ENCODE assay signal across 18 cellular contexts in the genomic region with DNA sequence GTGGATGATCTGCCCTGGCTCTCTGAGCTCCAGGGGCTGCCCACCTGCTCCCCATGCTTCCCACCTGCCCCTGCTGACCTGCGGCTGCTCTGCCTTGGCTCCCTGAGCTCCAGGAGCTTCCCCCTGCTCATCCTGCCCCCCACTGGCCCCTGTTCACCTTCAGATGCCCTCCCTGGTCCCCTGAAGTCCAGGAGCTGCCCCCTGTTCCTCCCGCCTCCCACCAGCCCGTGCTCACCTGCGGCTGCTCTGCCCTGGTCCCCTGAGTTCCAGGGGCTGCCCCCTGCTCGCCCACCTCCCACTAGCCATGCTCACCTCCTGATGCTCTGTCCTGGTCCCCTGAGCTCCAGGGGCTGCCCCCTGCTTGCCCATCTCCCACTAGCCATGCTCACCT.
DNase-seq lines count a peak whose midpoint lies in the region; ATAC-seq and TF ChIP-seq lines count a peak whose summit lies in the region.
"Had no signal": no experiment of that assay in that cellular context is flagged by ENCODE, and none has a peak within 500 bp of the region (broad histone marks: within the 10 kb centered on the region; RNA-seq: fewer than 3 reads in every experiment).

No MANE protein-coding gene starts in this region.

- peak overlapping the region in 4 of 8 donors; percentile 23 to 56 (median 28) for H3K4me3 ChIP-seq in spleen

- no peaks in the 10 kb centered on the region for H3K9me3 ChIP-seq in spleen
- H3K9me3 ChIP-seq: BE2C had no signal

- peak overlapping the region in 6 of 8 donors; percentile 3 to 64 (median 32) for H3K27ac ChIP-seq in spleen

- H3K36me3 ChIP-seq in spleen: no peaks in the 10 kb centered on the region
- H3K36me3 ChIP-seq: BE2C had no signal

- no peaks in the 10 kb centered on the region for H3K27me3 ChIP-seq in spleen (replicated peaks in 1 of 7)
- H3K27me3 ChIP-seq: BE2C had no signal

- H3K4me3 Mint-ChIP-seq in activated T-helper 2 cell treated with anti-CD3 and anti-CD28 coated beads, Interferon-gamma antibody, Interleukin-2, Interleukin-4, amounts not matched to agents 10 μg/mL and 5 μg/mL and 100 μg/mL, durations not matched to agents 14 hours and 24 hours and 36 hours (ENCODE audit: low read depth): no peak overlapping the region
- H3K4me3 Mint-ChIP-seq in chondrocyte (ENCODE audit: unreplicated experiment): no peak overlapping the region
- H3K4me3 Mint-ChIP-seq: CD4-positive, CD25-positive, alpha-beta regulatory T cell had no signal

- DNase-seq in Right ventricle myocardium superior (peak; percentile 22), left ventricle myocardium superior (no peak), islet precursor cell (peak; percentile 23), spleen (peak; percentile 50), left colon (no peak), chondrocyte (ENCODE audit: low spot score) (no peak)
- no peak for DNase-seq in activated T-helper 2 cell treated with anti-CD3 and anti-CD28 coated beads, Interferon-gamma antibody, Interleukin-2, Interleukin-4, amounts not matched to agents 10 μg/mL and 5 μg/mL and 100 μg/mL, durations not matched to agents 14 hours and 24 hours and 36 hours (ENCODE audit: low spot score)
- DNase-seq: BE2C; CD4-positive, CD25-positive, alpha-beta regulatory T cell; COR-L47; DMS79; Kasumi-1; NCI-H1694; NCI-H2081 treated with DMSO at 0.1 percent for 48 hours; NCI-H2171 treated with DMSO at 0.1 percent for 48 hours; NCI-H446 treated with DMSO at 0.1 percent for 48 hours; NCI-H526 treated with DMSO at 0.1 percent for 48 hours; SHP77 had no signal

- intact Hi-C loops in Right ventricle myocardium superior (cut with DNase I) (no loop called here), left ventricle myocardium superior (cut with micrococcal nuclease) (no loop called here), spleen (cut with DNase I; ENCODE audit: low total_unique reads) (no loop called here), left colon (cut with DNase I, micrococcal nuclease) (no loop called here)
- intact Hi-C loops in activated T-helper 2 cell treated with anti-CD3 and anti-CD28 coated beads, Interferon-gamma antibody, Interleukin-2, Interleukin-4, amounts not matched to agents 10 μg/mL and 5 μg/mL and 100 μg/mL, durations not matched to agents 14 hours and 24 hours and 36 hours (cut with micrococcal nuclease): no loop called here

- TF ChIP-seq CTCF in spleen (IDR thresholded peaks at IDR 0.05 in 8 of 11, conservative IDR thresholded peaks at IDR 0.05 in 3 of 11): no peak
- no peak for TF ChIP-seq CTCF in chondrocyte (IDR thresholded peaks at IDR 0.05)

- no peak overlapping the region for H3K27ac Mint-ChIP-seq in activated T-helper 2 cell treated with anti-CD3 and anti-CD28 coated beads, Interferon-gamma antibody, Interleukin-2, Interleukin-4, amounts not matched to agents 10 μg/mL and 5 μg/mL and 100 μg/mL, durations not matched to agents 14 hours and 24 hours and 36 hours
- H3K27ac Mint-ChIP-seq in chondrocyte (ENCODE audit: unreplicated experiment): no peak overlapping the region
- H3K27ac Mint-ChIP-seq: CD4-positive, CD25-positive, alpha-beta regulatory T cell had no signal

- TF ChIP-seq POLR2A in spleen (IDR thresholded peaks at IDR 0.05): no peak

- H3K9me3 Mint-ChIP-seq in activated T-helper 2 cell treated with anti-CD3 and anti-CD28 coated beads, Interferon-gamma antibody, Interleukin-2, Interleukin-4, amounts not matched to agents 10 μg/mL and 5 μg/mL and 100 μg/mL, durations not matched to agents 14 hours and 24 hours and 36 hours: no peaks in the 10 kb centered on the region
- peaks cover 12% of the 10 kb centered on the region for H3K9me3 Mint-ChIP-seq in chondrocyte (ENCODE audit: low read depth)
- H3K9me3 Mint-ChIP-seq: CD4-positive, CD25-positive, alpha-beta regulatory T cell had no signal

- H3K27me3 Mint-ChIP-seq in activated T-helper 2 cell treated with anti-CD3 and anti-CD28 coated beads, Interferon-gamma antibody, Interleukin-2, Interleukin-4, amounts not matched to agents 10 μg/mL and 5 μg/mL and 100 μg/mL, durations not matched to agents 14 hours and 24 hours and 36 hours (ENCODE audit: low read depth): no peaks in the 10 kb centered on the region
- H3K27me3 Mint-ChIP-seq in chondrocyte (ENCODE audit: low read depth): no peaks in the 10 kb centered on the region
- H3K27me3 Mint-ChIP-seq: CD4-positive, CD25-positive, alpha-beta regulatory T cell had no signal

- H3K4me1 Mint-ChIP-seq in activated T-helper 2 cell treated with anti-CD3 and anti-CD28 coated beads, Interferon-gamma antibody, Interleukin-2, Interleukin-4, amounts not matched to agents 10 μg/mL and 5 μg/mL and 100 μg/mL, durations not matched to agents 14 hours and 24 hours and 36 hours (ENCODE audit: low read depth): peaks cover 2% of the 10 kb centered on the region
- H3K4me1 Mint-ChIP-seq in chondrocyte (ENCODE audit: low read depth): no peaks in the 10 kb centered on the region

- no peaks in the 10 kb centered on the region for H3K36me3 Mint-ChIP-seq in activated T-helper 2 cell treated with anti-CD3 and anti-CD28 coated beads, Interferon-gamma antibody, Interleukin-2, Interleukin-4, amounts not matched to agents 10 μg/mL and 5 μg/mL and 100 μg/mL, durations not matched to agents 14 hours and 24 hours and 36 hours (ENCODE audit: low read depth)
- no peaks in the 10 kb centered on the region for H3K36me3 Mint-ChIP-seq in chondrocyte (ENCODE audit: low read depth)
- H3K36me3 Mint-ChIP-seq: CD4-positive, CD25-positive, alpha-beta regulatory T cell had no signal

- WGBS in spleen, 5 donors: 82 to 91% (median 85%) methylated on average over 5 of the region's 5 CpGs

- no peak for ATAC-seq in Right ventricle myocardium superior (ENCODE audit: poor library complexity)
- ATAC-seq in left ventricle myocardium superior: no peak
- ATAC-seq in left colon: no peak

- H3K4me1 ChIP-seq in spleen: peaks cover 0 to 15% (median 2%) of the 10 kb centered on the region in 6 donors

Comparison
In these comparisons a context has a peak if more than half of its experiments do, and no peak if none do; other contexts are left out.
1. DNase-seq: peak in Right ventricle myocardium superior (single experiment), islet precursor cell (single experiment) and spleen (single experiment); none in left ventricle myocardium superior (single experiment), left colon (0 of 2), activated T-helper 2 cell treated with anti-CD3 and anti-CD28 coated beads, Interferon-gamma antibody, Interleukin-2, Interleukin-4, amounts not matched to agents 10 μg/mL and 5 μg/mL and 100 μg/mL, durations not matched to agents 14 hours and 24 hours and 36 hours (single experiment) and chondrocyte (single experiment).